8 cellular contexts compared by ENCODE assay signal in genomic region chr3:30042274-30042859, GRCh38.
DNase-seq lines count a peak whose midpoint lies in the region; ATAC-seq, FAIRE-seq and TF ChIP-seq lines count a peak whose summit lies in the region.

No MANE protein-coding gene starts in this region.

- TF ChIP-seq POLR2A in H1 (IDR thresholded peaks at IDR 0.05; ENCODE audit: control extremely low read depth in 1 of 2, low read depth in 2 of 2, low read length in 2 of 2): no peak

- H4K8ac ChIP-seq in H1 (ENCODE audit: extremely low read depth, insufficient read depth, low read length): no peak overlapping the region

- WGBS in H1 (ENCODE audit: extremely low coverage in 1 of 2, insufficient coverage in 1 of 2, insufficient read length in 1 of 2, insufficient replicate concordance in 2 of 2, low coverage in 1 of 2, low lambda C conversion rate in 2 of 2, missing lambda C conversion rate in 1 of 2), 2 experiments: 30% methylated on average over 4 of the region's 4 CpGs; no CpG with 5 or more reads in 1 of the 2 experiments

- no peak overlapping the region for H2BK120ac ChIP-seq in H1 (replicated peaks; ENCODE audit: low read depth, low read length)

- peak; percentile 90 to 93 for TF ChIP-seq RAD21 in H1 (IDR thresholded peaks at IDR 0.05 in 1 of 2, conservative IDR thresholded peaks at IDR 0.05 in 1 of 2; ENCODE audit: low read depth in 2 of 2, low read length in 2 of 2)

- intact Hi-C loops in mucosa of descending colon (cut with DNase I, micrococcal nuclease): loop anchor here in 1 of 2 donors (5.0 to 10.0 kb wide), 3 partner anchors 70 to 652 kb away; no protein-coding TSS in a partner anchor

- H3K9me3 Mint-ChIP-seq in activated CD4-positive, alpha-beta memory T cell treated with anti-CD3 and anti-CD28 coated beads, Interleukin-2, amount 10 ng/mL, durations not matched to agents 7 days and 5 days: no peaks in the 10 kb centered on the region
- H3K9me3 Mint-ChIP-seq in stimulated activated naive B cell treated with anti-CD40 and anti-IgM and Interleukin-4, amounts not matched to agents 10 μg/mL and 1 μg/mL and 100 μg/mL, for 72 hours: no peaks in the 10 kb centered on the region

- no peak overlapping the region for H2BK15ac ChIP-seq in H1 (ENCODE audit: low read length)

- H3K79me1 ChIP-seq in H1 (ENCODE audit: low read depth, low read length): no peaks in the 10 kb centered on the region

- H3K23ac ChIP-seq in H1 (ENCODE audit: insufficient read length): no peak overlapping the region

- TF ChIP-seq CTCF in H1 (IDR thresholded peaks at IDR 0.05; ENCODE audit: control extremely low read depth in 1 of 3, insufficient read depth in 1 of 3, low read depth in 1 of 3, low read length in 3 of 3) (peak in 2 of 3 experiments; percentile 68 to 70; a peak in 3 of 4 replicates), mucosa of descending colon (IDR thresholded peaks at IDR 0.05) (peak; percentile 41)

- H2BK12ac ChIP-seq in H1 (ENCODE audit: low read depth, low read length): no peak overlapping the region

- no peaks in the 10 kb centered on the region for H3K36me3 ChIP-seq in H1 (ENCODE audit: control insufficient read depth in 2 of 4, insufficient read depth in 4 of 4, low read length in 3 of 4)
- no peaks in the 10 kb centered on the region for H3K36me3 ChIP-seq in mucosa of descending colon (ENCODE audit: low read depth)

- H2BK5ac ChIP-seq in H1 (ENCODE audit: low read depth, low read length): no peak overlapping the region

- peak; percentile 42 for FAIRE-seq in H1 (lab: Jason Lieb, UNC)

- H3K27me3 Mint-ChIP-seq in activated CD4-positive, alpha-beta memory T cell treated with anti-CD3 and anti-CD28 coated beads, Interleukin-2, amount 10 ng/mL, durations not matched to agents 7 days and 5 days: peaks cover 23% of the 10 kb centered on the region
- H3K27me3 Mint-ChIP-seq in stimulated activated naive B cell treated with anti-CD40 and anti-IgM and Interleukin-4, amounts not matched to agents 10 μg/mL and 1 μg/mL and 100 μg/mL, for 72 hours: peaks cover 0 to 4% of the 10 kb centered on the region in 2 donors

- no peak overlapping the region for H4K5ac ChIP-seq in H1 (ENCODE audit: insufficient read length, low read depth, low read length)

- POLR2A ChIA-PET in activated CD4-positive, alpha-beta memory T cell treated with anti-CD3 and anti-CD28 coated beads, Interleukin-2, amount 10 ng/mL, durations not matched to agents 7 days and 5 days (lab: Charles Lee): no interaction called here
- POLR2A ChIA-PET in H1 (lab: Charles Lee; ENCODE audit: partially characterized antibody): no interaction called here

- H3K4me3 ChIP-seq in H1 (ENCODE audit: extremely low read depth in 1 of 4, insufficient read depth in 2 of 4, low read depth in 3 of 4, low read length in 4 of 4): no peak overlapping the region
- no peak overlapping the region for H3K4me3 ChIP-seq in mucosa of descending colon

- TF ChIP-seq EP300 in H1 (IDR thresholded peaks at IDR 0.05; ENCODE audit: borderline replicate concordance in 1 of 2, low read depth in 2 of 2, low read length in 2 of 2): no peak

- H3K36me3 Mint-ChIP-seq in activated CD4-positive, alpha-beta memory T cell treated with anti-CD3 and anti-CD28 coated beads, Interleukin-2, amount 10 ng/mL, durations not matched to agents 7 days and 5 days (ENCODE audit: low read depth): no peaks in the 10 kb centered on the region
- no peaks in the 10 kb centered on the region for H3K36me3 Mint-ChIP-seq in stimulated activated naive B cell treated with anti-CD40 and anti-IgM and Interleukin-4, amounts not matched to agents 10 μg/mL and 1 μg/mL and 100 μg/mL, for 72 hours

- H3K18ac ChIP-seq in H1 (ENCODE audit: extremely low read depth, low read length): no peak overlapping the region

- H3K14ac ChIP-seq in H1 (ENCODE audit: insufficient read length): no peak overlapping the region

- no peak overlapping the region for H2BK20ac ChIP-seq in H1 (ENCODE audit: low read length)

- no peak overlapping the region for H3K9ac ChIP-seq in H1 (replicated peaks in 1 of 4; ENCODE audit: extremely low read depth in 1 of 4, low read depth in 3 of 4, low read length in 3 of 4)

- H3K4ac ChIP-seq in H1 (replicated peaks; ENCODE audit: insufficient read length, low read depth, low read length): no peak overlapping the region

- no peaks in the 10 kb centered on the region for H3K27me3 ChIP-seq in H1 (replicated peaks in 1 of 4; ENCODE audit: control insufficient read depth in 3 of 4, extremely low read depth in 1 of 4, insufficient read depth in 3 of 4, low read length in 3 of 4)

- no peak overlapping the region for H3K56ac ChIP-seq in H1 (replicated peaks; ENCODE audit: insufficient read length, low read depth, low read length)

- no peaks in the 10 kb centered on the region for H3K4me1 Mint-ChIP-seq in activated CD4-positive, alpha-beta memory T cell treated with anti-CD3 and anti-CD28 coated beads, Interleukin-2, amount 10 ng/mL, durations not matched to agents 7 days and 5 days
- H3K4me1 Mint-ChIP-seq in stimulated activated naive B cell treated with anti-CD40 and anti-IgM and Interleukin-4, amounts not matched to agents 10 μg/mL and 1 μg/mL and 100 μg/mL, for 72 hours: peaks cover 6 to 20% of the 10 kb centered on the region in 2 donors

- DNase-seq in ELF-1 (ENCODE audit: low read depth, low spot score) (peak; percentile 39), NCI-H524 treated with DMSO at 0.1 percent for 48 hours (lab: John Stamatoyannopoulos, UW) (peak; percentile 1), H1 (ENCODE audit: low read depth in 1 of 2, low spot score in 2 of 2) (peak in 1 of 2 experiments; percentile 57), mucosa of descending colon (peak in 2 of 3 donors; percentile 35 to 86)
- DNase-seq in activated CD4-positive, alpha-beta memory T cell treated with anti-CD3 and anti-CD28 coated beads, Interleukin-2, amount 10 ng/mL, durations not matched to agents 7 days and 5 days: peak; percentile 57
- peak; percentile 32 for DNase-seq in stimulated activated naive B cell treated with anti-CD40 and anti-IgM and Interleukin-4, amounts not matched to agents 10 μg/mL and 1 μg/mL and 100 μg/mL, for 72 hours

- H2AFZ ChIP-seq in H1 (ENCODE audit: low read length): no peak overlapping the region

- no peaks in the 10 kb centered on the region for H3K23me2 ChIP-seq in H1 (ENCODE audit: low read depth, low read length)

- no peaks in the 10 kb centered on the region for H3K9me3 ChIP-seq in H1 (ENCODE audit: insufficient read depth in 2 of 2, low read depth in 1 of 2, low read length in 1 of 2)
- no peaks in the 10 kb centered on the region for H3K9me3 ChIP-seq in mucosa of descending colon

- H3K79me2 ChIP-seq in H1 (ENCODE audit: control insufficient read depth in 1 of 2, insufficient read depth in 2 of 2, low read length in 2 of 2): no peaks in the 10 kb centered on the region

- H3K4me3 Mint-ChIP-seq in activated CD4-positive, alpha-beta memory T cell treated with anti-CD3 and anti-CD28 coated beads, Interleukin-2, amount 10 ng/mL, durations not matched to agents 7 days and 5 days: no peak overlapping the region
- no peak overlapping the region for H3K4me3 Mint-ChIP-seq in stimulated activated naive B cell treated with anti-CD40 and anti-IgM and Interleukin-4, amounts not matched to agents 10 μg/mL and 1 μg/mL and 100 μg/mL, for 72 hours

- no peak overlapping the region for H4K91ac ChIP-seq in H1 (replicated peaks; ENCODE audit: insufficient read length, low read length)

- H3K4me1 ChIP-seq in H1 (replicated peaks in 1 of 4; ENCODE audit: control insufficient read depth in 3 of 4, insufficient read depth in 4 of 4, low read length in 3 of 4): peaks cover 0 to 5% (median 0%) of the 10 kb centered on the region in 4 experiments; a peak in 2 of 7 replicates
- no peaks in the 10 kb centered on the region for H3K4me1 ChIP-seq in mucosa of descending colon (ENCODE audit: low read depth)

- ATAC-seq in HG02798 (IDR thresholded peaks at IDR 0.05; ENCODE audit: poor library complexity, unreplicated experiment) (peak; percentile 58), mucosa of descending colon (peak; percentile 71), HG03097 (IDR thresholded peaks at IDR 0.05; ENCODE audit: low FRiP score, unreplicated experiment) (no peak)
- ATAC-seq in stimulated activated naive B cell treated with anti-CD40 and anti-IgM and Interleukin-4, amounts not matched to agents 10 μg/mL and 1 μg/mL and 100 μg/mL, for 72 hours (replicated peaks): peak; percentile 60 to 71

- H3K27ac Mint-ChIP-seq in activated CD4-positive, alpha-beta memory T cell treated with anti-CD3 and anti-CD28 coated beads, Interleukin-2, amount 10 ng/mL, durations not matched to agents 7 days and 5 days: no peak overlapping the region
- no peak overlapping the region for H3K27ac Mint-ChIP-seq in stimulated activated naive B cell treated with anti-CD40 and anti-IgM and Interleukin-4, amounts not matched to agents 10 μg/mL and 1 μg/mL and 100 μg/mL, for 72 hours

- H2AK5ac ChIP-seq in H1 (ENCODE audit: low read depth, low read length): no peak overlapping the region

- H3K4me2 ChIP-seq in H1 (ENCODE audit: insufficient read depth in 1 of 2, low read depth in 2 of 2, low read length in 2 of 2): no peak overlapping the region

- no peaks in the 10 kb centered on the region for H4K20me1 ChIP-seq in H1 (replicated peaks in 1 of 2; ENCODE audit: control insufficient read depth in 1 of 2, insufficient read depth in 2 of 2, low read length in 2 of 2)

- CTCF ChIA-PET in activated CD4-positive, alpha-beta memory T cell treated with anti-CD3 and anti-CD28 coated beads, Interleukin-2, amount 10 ng/mL, durations not matched to agents 7 days and 5 days (lab: Charles Lee): interaction anchor here (0.5 to 2.9 kb wide), 11 partner anchors 9 to 717 kb away, joined by 3 to 32 read pairs (median 4); no protein-coding TSS in a partner anchor
- CTCF ChIA-PET in H1 (lab: Charles Lee; ENCODE audit: partially characterized antibody): interaction anchor here (0.6 to 4.8 kb wide), 55 partner anchors 10 to 855 kb away, joined by 3 to 87 read pairs (median 4); no protein-coding TSS in a partner anchor

- H3K27ac ChIP-seq in H1 (ENCODE audit: low read depth, low read length): no peak overlapping the region

TF ChIP-seq in H1, 55 proteins besides CTCF, POLR2A, EP300 and RAD21:
- TF ChIP-seq SIRT6 (IDR thresholded peaks at IDR 0.05; ENCODE audit: low read length) (no peak), BCL11A (IDR thresholded peaks at IDR 0.05; ENCODE audit: low read depth in 2 of 2, low read length in 2 of 2) (no peak), SP4 (IDR thresholded peaks at IDR 0.05; ENCODE audit: low read length) (no peak)
TF ChIP-seq in H1: peak in this region for 0.
